Comparison of ENCODE assay signal across 1 cellular context in the genomic region with DNA sequence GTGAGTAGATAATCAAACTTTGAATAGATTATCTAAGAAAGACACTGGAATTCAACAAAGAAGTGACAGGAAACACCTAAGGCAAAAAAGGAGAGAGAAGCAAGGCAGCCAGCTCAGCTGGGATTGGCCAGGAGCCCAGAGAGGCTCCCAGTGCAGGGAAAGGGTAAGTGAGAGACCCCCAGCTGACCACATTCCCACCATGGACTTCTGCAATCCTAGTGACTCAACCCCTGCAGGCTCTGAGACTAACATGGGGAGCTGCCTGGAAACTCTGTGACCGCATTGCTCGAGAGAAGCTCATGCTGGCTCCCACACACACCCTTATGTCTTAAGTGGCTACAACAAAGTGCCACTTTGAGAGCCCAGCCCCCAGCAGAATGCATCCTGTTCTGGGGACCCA.
TF ChIP-seq lines count a peak whose summit lies in the region.

No MANE protein-coding gene starts in this region.

TF ChIP-seq in H1, 55 proteins besides CTCF, POLR2A, EP300 and RAD21:
- TF ChIP-seq NANOG (IDR thresholded peaks at IDR 0.05; ENCODE audit: insufficient read depth, low read depth, low read length, poor library complexity, severe bottlenecking) (no peak), SUZ12 (IDR thresholded peaks at IDR 0.05; ENCODE audit: low read length) (no peak), CBX8 (IDR thresholded peaks at IDR 0.05; ENCODE audit: borderline replicate concordance, low read depth, low read length) (no peak), SAP30 (IDR thresholded peaks at IDR 0.05; ENCODE audit: insufficient read depth, insufficient replicate concordance, low read length) (no peak), RBBP5 (IDR thresholded peaks at IDR 0.05; ENCODE audit: borderline replicate concordance, low read depth, low read length) (no peak), POLR2AphosphoS5 (IDR thresholded peaks at IDR 0.05; ENCODE audit: low read depth, low read length) (no peak), YY1 (IDR thresholded peaks at IDR 0.05; ENCODE audit: low read depth, low read length) (no peak), TAF7 (optimal IDR thresholded peaks at IDR 0.05; ENCODE audit: borderline replicate concordance, low read depth, low read length) (no peak), SIN3A (conservative IDR thresholded peaks at IDR 0.05 in 1 of 2, IDR thresholded peaks at IDR 0.05 in 1 of 2; ENCODE audit: low read depth in 1 of 2, low read length in 2 of 2) (no peak), JUN (IDR thresholded peaks at IDR 0.05; ENCODE audit: low read depth, low read length) (no peak), CEBPB (IDR thresholded peaks at IDR 0.05; ENCODE audit: low read depth, low read length) (no peak), TCF12 (IDR thresholded peaks at IDR 0.05; ENCODE audit: low read depth, low read length) (no peak), KDM5A (IDR thresholded peaks at IDR 0.05; ENCODE audit: low read length) (no peak), MAFK (IDR thresholded peaks at IDR 0.05; ENCODE audit: low read depth, low read length) (no peak), HDAC2 (IDR thresholded peaks at IDR 0.05; ENCODE audit: borderline replicate concordance in 1 of 2, low read depth in 2 of 2, low read length in 2 of 2) (no peak), EGR1 (IDR thresholded peaks at IDR 0.05; ENCODE audit: borderline replicate concordance, low read depth, low read length) (no peak)
- TF ChIP-seq, protein P1, sequence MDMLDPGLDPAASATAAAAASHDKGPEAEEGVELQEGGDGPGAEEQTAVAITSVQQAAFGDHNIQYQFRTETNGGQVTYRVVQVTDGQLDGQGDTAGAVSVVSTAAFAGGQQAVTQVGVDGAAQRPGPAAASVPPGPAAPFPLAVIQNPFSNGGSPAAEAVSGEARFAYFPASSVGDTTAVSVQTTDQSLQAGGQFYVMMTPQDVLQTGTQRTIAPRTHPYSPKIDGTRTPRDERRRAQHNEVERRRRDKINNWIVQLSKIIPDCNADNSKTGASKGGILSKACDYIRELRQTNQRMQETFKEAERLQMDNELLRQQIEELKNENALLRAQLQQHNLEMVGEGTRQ (IDR thresholded peaks at IDR 0.05; ENCODE audit: low read length), result no peak
- TF ChIP-seq, protein P2, sequence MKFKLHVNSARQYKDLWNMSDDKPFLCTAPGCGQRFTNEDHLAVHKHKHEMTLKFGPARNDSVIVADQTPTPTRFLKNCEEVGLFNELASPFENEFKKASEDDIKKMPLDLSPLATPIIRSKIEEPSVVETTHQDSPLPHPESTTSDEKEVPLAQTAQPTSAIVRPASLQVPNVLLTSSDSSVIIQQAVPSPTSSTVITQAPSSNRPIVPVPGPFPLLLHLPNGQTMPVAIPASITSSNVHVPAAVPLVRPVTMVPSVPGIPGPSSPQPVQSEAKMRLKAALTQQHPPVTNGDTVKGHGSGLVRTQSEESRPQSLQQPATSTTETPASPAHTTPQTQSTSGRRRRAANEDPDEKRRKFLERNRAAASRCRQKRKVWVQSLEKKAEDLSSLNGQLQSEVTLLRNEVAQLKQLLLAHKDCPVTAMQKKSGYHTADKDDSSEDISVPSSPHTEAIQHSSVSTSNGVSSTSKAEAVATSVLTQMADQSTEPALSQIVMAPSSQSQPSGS (IDR thresholded peaks at IDR 0.05; ENCODE audit: low read length), result no peak
- TF ChIP-seq, protein P3, sequence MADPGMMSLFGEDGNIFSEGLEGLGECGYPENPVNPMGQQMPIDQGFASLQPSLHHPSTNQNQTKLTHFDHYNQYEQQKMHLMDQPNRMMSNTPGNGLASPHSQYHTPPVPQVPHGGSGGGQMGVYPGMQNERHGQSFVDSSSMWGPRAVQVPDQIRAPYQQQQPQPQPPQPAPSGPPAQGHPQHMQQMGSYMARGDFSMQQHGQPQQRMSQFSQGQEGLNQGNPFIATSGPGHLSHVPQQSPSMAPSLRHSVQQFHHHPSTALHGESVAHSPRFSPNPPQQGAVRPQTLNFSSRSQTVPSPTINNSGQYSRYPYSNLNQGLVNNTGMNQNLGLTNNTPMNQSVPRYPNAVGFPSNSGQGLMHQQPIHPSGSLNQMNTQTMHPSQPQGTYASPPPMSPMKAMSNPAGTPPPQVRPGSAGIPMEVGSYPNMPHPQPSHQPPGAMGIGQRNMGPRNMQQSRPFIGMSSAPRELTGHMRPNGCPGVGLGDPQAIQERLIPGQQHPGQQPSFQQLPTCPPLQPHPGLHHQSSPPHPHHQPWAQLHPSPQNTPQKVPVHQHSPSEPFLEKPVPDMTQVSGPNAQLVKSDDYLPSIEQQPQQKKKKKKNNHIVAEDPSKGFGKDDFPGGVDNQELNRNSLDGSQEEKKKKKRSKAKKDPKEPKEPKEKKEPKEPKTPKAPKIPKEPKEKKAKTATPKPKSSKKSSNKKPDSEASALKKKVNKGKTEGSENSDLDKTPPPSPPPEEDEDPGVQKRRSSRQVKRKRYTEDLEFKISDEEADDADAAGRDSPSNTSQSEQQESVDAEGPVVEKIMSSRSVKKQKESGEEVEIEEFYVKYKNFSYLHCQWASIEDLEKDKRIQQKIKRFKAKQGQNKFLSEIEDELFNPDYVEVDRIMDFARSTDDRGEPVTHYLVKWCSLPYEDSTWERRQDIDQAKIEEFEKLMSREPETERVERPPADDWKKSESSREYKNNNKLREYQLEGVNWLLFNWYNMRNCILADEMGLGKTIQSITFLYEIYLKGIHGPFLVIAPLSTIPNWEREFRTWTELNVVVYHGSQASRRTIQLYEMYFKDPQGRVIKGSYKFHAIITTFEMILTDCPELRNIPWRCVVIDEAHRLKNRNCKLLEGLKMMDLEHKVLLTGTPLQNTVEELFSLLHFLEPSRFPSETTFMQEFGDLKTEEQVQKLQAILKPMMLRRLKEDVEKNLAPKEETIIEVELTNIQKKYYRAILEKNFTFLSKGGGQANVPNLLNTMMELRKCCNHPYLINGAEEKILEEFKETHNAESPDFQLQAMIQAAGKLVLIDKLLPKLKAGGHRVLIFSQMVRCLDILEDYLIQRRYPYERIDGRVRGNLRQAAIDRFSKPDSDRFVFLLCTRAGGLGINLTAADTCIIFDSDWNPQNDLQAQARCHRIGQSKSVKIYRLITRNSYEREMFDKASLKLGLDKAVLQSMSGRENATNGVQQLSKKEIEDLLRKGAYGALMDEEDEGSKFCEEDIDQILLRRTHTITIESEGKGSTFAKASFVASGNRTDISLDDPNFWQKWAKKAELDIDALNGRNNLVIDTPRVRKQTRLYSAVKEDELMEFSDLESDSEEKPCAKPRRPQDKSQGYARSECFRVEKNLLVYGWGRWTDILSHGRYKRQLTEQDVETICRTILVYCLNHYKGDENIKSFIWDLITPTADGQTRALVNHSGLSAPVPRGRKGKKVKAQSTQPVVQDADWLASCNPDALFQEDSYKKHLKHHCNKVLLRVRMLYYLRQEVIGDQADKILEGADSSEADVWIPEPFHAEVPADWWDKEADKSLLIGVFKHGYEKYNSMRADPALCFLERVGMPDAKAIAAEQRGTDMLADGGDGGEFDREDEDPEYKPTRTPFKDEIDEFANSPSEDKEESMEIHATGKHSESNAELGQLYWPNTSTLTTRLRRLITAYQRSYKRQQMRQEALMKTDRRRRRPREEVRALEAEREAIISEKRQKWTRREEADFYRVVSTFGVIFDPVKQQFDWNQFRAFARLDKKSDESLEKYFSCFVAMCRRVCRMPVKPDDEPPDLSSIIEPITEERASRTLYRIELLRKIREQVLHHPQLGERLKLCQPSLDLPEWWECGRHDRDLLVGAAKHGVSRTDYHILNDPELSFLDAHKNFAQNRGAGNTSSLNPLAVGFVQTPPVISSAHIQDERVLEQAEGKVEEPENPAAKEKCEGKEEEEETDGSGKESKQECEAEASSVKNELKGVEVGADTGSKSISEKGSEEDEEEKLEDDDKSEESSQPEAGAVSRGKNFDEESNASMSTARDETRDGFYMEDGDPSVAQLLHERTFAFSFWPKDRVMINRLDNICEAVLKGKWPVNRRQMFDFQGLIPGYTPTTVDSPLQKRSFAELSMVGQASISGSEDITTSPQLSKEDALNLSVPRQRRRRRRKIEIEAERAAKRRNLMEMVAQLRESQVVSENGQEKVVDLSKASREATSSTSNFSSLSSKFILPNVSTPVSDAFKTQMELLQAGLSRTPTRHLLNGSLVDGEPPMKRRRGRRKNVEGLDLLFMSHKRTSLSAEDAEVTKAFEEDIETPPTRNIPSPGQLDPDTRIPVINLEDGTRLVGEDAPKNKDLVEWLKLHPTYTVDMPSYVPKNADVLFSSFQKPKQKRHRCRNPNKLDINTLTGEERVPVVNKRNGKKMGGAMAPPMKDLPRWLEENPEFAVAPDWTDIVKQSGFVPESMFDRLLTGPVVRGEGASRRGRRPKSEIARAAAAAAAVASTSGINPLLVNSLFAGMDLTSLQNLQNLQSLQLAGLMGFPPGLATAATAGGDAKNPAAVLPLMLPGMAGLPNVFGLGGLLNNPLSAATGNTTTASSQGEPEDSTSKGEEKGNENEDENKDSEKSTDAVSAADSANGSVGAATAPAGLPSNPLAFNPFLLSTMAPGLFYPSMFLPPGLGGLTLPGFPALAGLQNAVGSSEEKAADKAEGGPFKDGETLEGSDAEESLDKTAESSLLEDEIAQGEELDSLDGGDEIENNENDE (IDR thresholded peaks at IDR 0.05; ENCODE audit: insufficient replicate concordance, low read length), result no peak
